In genomic region chr6:26025047-26025893, GRCh38 we compare ENCODE assay signal across 8 cellular contexts.
A peak's percentile ranks its signal among the peaks of the same experiment; 100 is the strongest.
DNase-seq lines count a peak whose midpoint lies in the region; ATAC-seq, FAIRE-seq and TF ChIP-seq lines count a peak whose summit lies in the region.

No MANE protein-coding gene starts in this region.

- peak; percentile 74 for FAIRE-seq in RCC 7860 (lab: Jason Lieb, UNC)

- H3K36me3 ChIP-seq in endodermal cell (ENCODE audit: control insufficient read depth, insufficient read depth, low read length): no peaks in the 10 kb centered on the region

- peak overlapping the region; percentile 80 for H3K4me3 Mint-ChIP-seq in endodermal cell
- peak overlapping the region; percentile 95 for H3K4me3 Mint-ChIP-seq in nephron progenitor cell

- H3K27ac ChIP-seq in endodermal cell (ENCODE audit: low read depth, low read length): no peak overlapping the region

- no peak for TF ChIP-seq CTCF in endodermal cell (conservative IDR thresholded peaks at IDR 0.05)
- TF ChIP-seq CTCF in nephron progenitor cell (IDR thresholded peaks at IDR 0.05): no peak

- H3K27me3 Mint-ChIP-seq in endodermal cell (ENCODE audit: insufficient read depth): no peaks in the 10 kb centered on the region
- H3K27me3 Mint-ChIP-seq in nephron progenitor cell (ENCODE audit: low read depth, poor library complexity): peaks cover 3% of the 10 kb centered on the region

- H3K9ac ChIP-seq in endodermal cell (ENCODE audit: extremely low read depth, low read length, poor library complexity, severe bottlenecking): no peak overlapping the region

- peaks cover 12% of the 10 kb centered on the region for H3K9me3 ChIP-seq in endodermal cell (ENCODE audit: control insufficient read depth, low read length)

- peak overlapping the region; percentile 97 for H3K27ac Mint-ChIP-seq in endodermal cell
- peak overlapping the region; percentile 98 for H3K27ac Mint-ChIP-seq in nephron progenitor cell

- 89 to 90% methylated on average over 13 to 17 of the region's 17 CpGs for WGBS in endodermal cell (ENCODE audit: insufficient coverage in 1 of 2, insufficient read length in 1 of 2), 2 experiments

- H3K27me3 ChIP-seq in endodermal cell (ENCODE audit: control insufficient read depth, insufficient read depth, low read length, poor library complexity, severe bottlenecking): no peaks in the 10 kb centered on the region

- DNase-seq in EH (ENCODE audit: low read depth) (peak; percentile 86), RCC 7860 (ENCODE audit: low spot score) (peak; percentile 80), endodermal cell (peak; percentile 66), nephron progenitor cell (no peak), NCI-H128 (lab: John Stamatoyannopoulos, UW; ENCODE audit: unreplicated experiment) (no peak)

- H3K4me1 Mint-ChIP-seq in endodermal cell: peaks cover 62% of the 10 kb centered on the region
- peaks cover 79% of the 10 kb centered on the region for H3K4me1 Mint-ChIP-seq in nephron progenitor cell

- H3K9me3 Mint-ChIP-seq in endodermal cell (no peaks in the 10 kb centered on the region), nephron progenitor cell (no peaks in the 10 kb centered on the region)

- H3K4me1 ChIP-seq in endodermal cell (ENCODE audit: control insufficient read depth, insufficient read depth, low read length): peaks cover 26% of the 10 kb centered on the region

- ATAC-seq in HG02642 (IDR thresholded peaks at IDR 0.05; ENCODE audit: poor library complexity, unreplicated experiment): no peak
- no peak for ATAC-seq in HG02588 (IDR thresholded peaks at IDR 0.05; ENCODE audit: unreplicated experiment)
- ATAC-seq in GM19023 (IDR thresholded peaks at IDR 0.05; ENCODE audit: unreplicated experiment): no peak

- peak overlapping the region; percentile 94 for H3K4me3 ChIP-seq in endodermal cell (ENCODE audit: low read length)

- H3K36me3 Mint-ChIP-seq in endodermal cell (ENCODE audit: low read depth): no peaks in the 10 kb centered on the region
- H3K36me3 Mint-ChIP-seq in nephron progenitor cell (ENCODE audit: low read depth): no peaks in the 10 kb centered on the region

Comparison
In these comparisons a context has a peak if more than half of its experiments do, and no peak if none do; other contexts are left out.
1. DNase-seq: peak in EH (single experiment), RCC 7860 (single experiment) and endodermal cell (single experiment); none in nephron progenitor cell (single experiment) and NCI-H128 (single experiment).